Comparison of ENCODE assay signal across 12 cellular contexts in the genomic region with DNA sequence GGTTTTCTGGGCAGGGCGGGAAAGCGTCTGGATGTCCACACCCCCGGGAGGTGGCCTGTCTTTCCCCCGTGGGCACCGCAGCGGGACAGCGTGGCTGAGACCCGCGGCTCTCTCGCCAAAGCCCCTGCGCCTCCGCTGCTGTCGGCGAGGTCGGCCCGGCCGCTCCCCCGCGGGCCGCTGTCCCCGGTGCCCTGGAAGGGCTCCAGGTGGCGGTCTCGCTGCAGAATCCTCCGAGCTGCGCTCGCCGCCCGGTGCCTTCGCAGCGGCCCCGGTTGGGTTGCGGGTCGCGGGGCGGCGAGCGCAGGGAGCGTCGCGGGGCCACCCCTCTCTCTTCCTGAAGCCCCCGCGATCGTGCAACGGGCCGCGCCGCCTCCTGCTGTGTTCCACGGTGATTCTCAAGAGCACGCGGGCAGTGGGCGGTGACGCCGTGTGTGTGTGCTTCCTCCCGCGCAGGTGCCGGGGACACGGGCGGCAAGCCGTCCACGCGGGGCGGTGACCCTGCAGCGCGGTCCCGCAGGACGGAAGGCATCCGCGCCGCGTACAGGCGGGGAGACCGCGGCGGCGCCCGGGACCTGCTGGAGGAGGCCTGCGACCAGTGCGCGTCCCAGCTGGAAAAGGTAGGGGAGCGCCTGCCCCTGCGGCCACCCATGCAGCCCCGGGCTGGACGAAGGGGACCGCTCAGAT. TPM values are rescaled to one million over a fixed set of nuclear protein-coding genes. Genes with fewer than 3 reads are reported as not detected.
A peak's percentile ranks its signal among the peaks of the same experiment; 100 is the strongest.
DNase-seq lines count a peak whose midpoint lies in the region; ATAC-seq and TF ChIP-seq lines count a peak whose summit lies in the region.
"Had no signal": no experiment of that assay in that cellular context is flagged by ENCODE, and none has a peak within 500 bp of the region (broad histone marks: within the 10 kb centered on the region; RNA-seq: fewer than 3 reads in every experiment).

No MANE protein-coding gene starts in this region.

- no peaks in the 10 kb centered on the region for H3K4me1 ChIP-seq in right cardiac atrium (ENCODE audit: control insufficient read depth, insufficient read depth, low read length)
- peaks cover 0 to 10% of the 10 kb centered on the region in 2 donors for H3K4me1 ChIP-seq in right atrium auricular region
- H3K4me1 ChIP-seq in esophagus muscularis mucosa = peaks cover 10 to 12% (median 12%) of the 10 kb centered on the region in 4 donors
- H3K4me1 ChIP-seq in urinary bladder (ENCODE audit: insufficient read depth) = no peaks in the 10 kb centered on the region

- peak overlapping the region; percentile 15 for H3K4me3 ChIP-seq in right cardiac atrium (ENCODE audit: low read length)
- peak overlapping the region in 1 of 2 donors; percentile 35 for H3K4me3 ChIP-seq in right atrium auricular region
- peak overlapping the region; percentile 29 to 47 (median 41) for H3K4me3 ChIP-seq in esophagus muscularis mucosa
- peak overlapping the region; percentile 37 for H3K4me3 ChIP-seq in urinary bladder (ENCODE audit: low read depth, low read length)

- TF ChIP-seq EP300 in esophagus muscularis mucosa (IDR thresholded peaks at IDR 0.05) = no peak

- H3K36me3 ChIP-seq in right atrium auricular region (no peaks in the 10 kb centered on the region), esophagus muscularis mucosa (no peaks in the 10 kb centered on the region), urinary bladder (ENCODE audit: insufficient read depth) (no peaks in the 10 kb centered on the region)

- DNase-seq in right cardiac atrium = no peak
- no peak for DNase-seq in right atrium auricular region (ENCODE audit: low spot score)
- no peak for DNase-seq in esophagus muscularis mucosa (ENCODE audit: extremely low spot score)
- peak in 1 of 2 experiments; percentile 52 for DNase-seq in mesothelial cell of epicardium (ENCODE audit: low spot score in 2 of 2, unreplicated experiment in 2 of 2)
- DNase-seq in NCI-H1930 (lab: John Stamatoyannopoulos, UW) = no peak
- DNase-seq in activated CD8-positive, alpha-beta memory T cell treated with anti-CD3 and anti-CD28 coated beads, Interleukin-2, amount 10 ng/mL, durations not matched to agents 7 days and 5 days = no peak
- DNase-seq: caudate nucleus; stimulated activated CD4-positive, alpha-beta T cell treated with anti-CD3 and anti-CD28 coated beads, Interleukin-4, amount 100 ng/mL, for 4 hours had no signal

- TF ChIP-seq POLR2A in esophagus muscularis mucosa (IDR thresholded peaks at IDR 0.05; ENCODE audit: low read depth) = no peak

- H3K27me3 ChIP-seq in right cardiac atrium (ENCODE audit: control insufficient read depth, insufficient read depth) = no peaks in the 10 kb centered on the region
- H3K27me3 ChIP-seq in right atrium auricular region = peaks cover 3 to 15% of the 10 kb centered on the region in 2 donors
- H3K27me3 ChIP-seq in esophagus muscularis mucosa = peaks cover 0 to 43% (median 9%) of the 10 kb centered on the region in 4 donors

- H3K9me3 Mint-ChIP-seq in mesothelial cell of epicardium = peaks cover 17% of the 10 kb centered on the region
- no peaks in the 10 kb centered on the region for H3K9me3 Mint-ChIP-seq in activated CD8-positive, alpha-beta memory T cell treated with anti-CD3 and anti-CD28 coated beads, Interleukin-2, amount 10 ng/mL, durations not matched to agents 7 days and 5 days (ENCODE audit: low read depth)

- WGBS in right cardiac atrium = 13% methylated on average over 84 of the region's 84 CpGs
- WGBS in esophagus muscularis mucosa = 32% methylated on average over 7 of the region's 84 CpGs
- WGBS in urinary bladder = 8% methylated on average over 84 of the region's 84 CpGs

- peaks cover 95% of the 10 kb centered on the region for H3K27me3 Mint-ChIP-seq in mesothelial cell of epicardium (ENCODE audit: low read depth)
- H3K27me3 Mint-ChIP-seq in activated CD8-positive, alpha-beta memory T cell treated with anti-CD3 and anti-CD28 coated beads, Interleukin-2, amount 10 ng/mL, durations not matched to agents 7 days and 5 days = peaks cover 62% of the 10 kb centered on the region

- no peak overlapping the region for H3K27ac Mint-ChIP-seq in mesothelial cell of epicardium
- no peak overlapping the region for H3K27ac Mint-ChIP-seq in activated CD8-positive, alpha-beta memory T cell treated with anti-CD3 and anti-CD28 coated beads, Interleukin-2, amount 10 ng/mL, durations not matched to agents 7 days and 5 days

- peak overlapping the region; percentile 24 for H3K4me3 Mint-ChIP-seq in mesothelial cell of epicardium
- no peak overlapping the region for H3K4me3 Mint-ChIP-seq in activated CD8-positive, alpha-beta memory T cell treated with anti-CD3 and anti-CD28 coated beads, Interleukin-2, amount 10 ng/mL, durations not matched to agents 7 days and 5 days

- no peak overlapping the region for H3K27ac ChIP-seq in right cardiac atrium (ENCODE audit: low read length)
- H3K27ac ChIP-seq in right atrium auricular region = no peak overlapping the region
- no peak overlapping the region for H3K27ac ChIP-seq in esophagus muscularis mucosa (replicated peaks in 1 of 4)
- H3K27ac ChIP-seq in urinary bladder (ENCODE audit: low read depth) = no peak overlapping the region
- H3K27ac ChIP-seq: RWPE1 had no signal

- H3K9me3 ChIP-seq in right cardiac atrium (ENCODE audit: control insufficient read depth, low read length) (no peaks in the 10 kb centered on the region), right atrium auricular region (peaks cover 0 to 4% of the 10 kb centered on the region in 2 donors), esophagus muscularis mucosa (no peaks in the 10 kb centered on the region)

- TF ChIP-seq CTCF in right atrium auricular region (IDR thresholded peaks at IDR 0.05) = no peak
- TF ChIP-seq CTCF in esophagus muscularis mucosa (IDR thresholded peaks at IDR 0.05) = no peak
- TF ChIP-seq CTCF in mesothelial cell of epicardium (IDR thresholded peaks at IDR 0.05; ENCODE audit: unreplicated experiment) = no peak

- intact Hi-C loops in right cardiac atrium (cut with DNase I) = loop anchor here in 1 of 4 donors (5.0 kb wide), 1 partner anchor 36 kb away; no protein-coding TSS in a partner anchor
- intact Hi-C loops in esophagus muscularis mucosa (cut with DNase I) = no loop called here

- CTCF ChIA-PET in activated CD8-positive, alpha-beta memory T cell treated with anti-CD3 and anti-CD28 coated beads, Interleukin-2, amount 10 ng/mL, durations not matched to agents 7 days and 5 days (lab: Charles Lee) = interaction anchor here (1.1 kb wide), 1 partner anchor 35 kb away, joined by 3 read pairs; no protein-coding TSS in a partner anchor

- peaks cover 2% of the 10 kb centered on the region for H3K4me1 Mint-ChIP-seq in mesothelial cell of epicardium
- no peaks in the 10 kb centered on the region for H3K4me1 Mint-ChIP-seq in activated CD8-positive, alpha-beta memory T cell treated with anti-CD3 and anti-CD28 coated beads, Interleukin-2, amount 10 ng/mL, durations not matched to agents 7 days and 5 days

- peak; percentile 24 to 31 for ATAC-seq in right cardiac atrium
- ATAC-seq in activated CD8-positive, alpha-beta memory T cell treated with anti-CD3 and anti-CD28 coated beads, Interleukin-2, amount 10 ng/mL, durations not matched to agents 7 days and 5 days = no peak
- no peak for ATAC-seq in GM21390 (IDR thresholded peaks at IDR 0.05; ENCODE audit: unreplicated experiment)
- ATAC-seq: left lobe of liver had no signal

- H3K36me3 Mint-ChIP-seq in mesothelial cell of epicardium = no peaks in the 10 kb centered on the region
- H3K36me3 Mint-ChIP-seq in activated CD8-positive, alpha-beta memory T cell treated with anti-CD3 and anti-CD28 coated beads, Interleukin-2, amount 10 ng/mL, durations not matched to agents 7 days and 5 days = no peaks in the 10 kb centered on the region

RNA-seq across cellular contexts. Expression of gene LRRK1, which starts 54.3 kb away (rescaled TPM):
- 1 to 10 TPM; 4.4 to 7.6 (median 6.2) TPM for total RNA-seq in right cardiac atrium
- polyA plus RNA-seq in right cardiac atrium = 2.9 TPM
- 1 to 10 TPM; 1.9 to 4.4 TPM for total RNA-seq in right atrium auricular region
- 10 to 100 TPM; 11.3 to 18.0 (median 15.4) TPM for total RNA-seq in esophagus muscularis mucosa
- 1.4 to 2.3 TPM (median 2.0 TPM) in 3 replicates for total RNA-seq in mesothelial cell of epicardium
- 9.9 TPM for total RNA-seq in urinary bladder
- polyA plus RNA-seq in urinary bladder = 12.3 TPM
- total RNA-seq in activated CD8-positive, alpha-beta memory T cell treated with anti-CD3 and anti-CD28 coated beads, Interleukin-2, amount 10 ng/mL, durations not matched to agents 7 days and 5 days = 1 to 10 TPM; 1.2 to 1.9 TPM

Comparison
In these comparisons a context has a peak if more than half of its experiments do, and no peak if none do; other contexts are left out.
1. ATAC-seq: peak in right cardiac atrium (2 of 2); none in activated CD8-positive, alpha-beta memory T cell treated with anti-CD3 and anti-CD28 coated beads, Interleukin-2, amount 10 ng/mL, durations not matched to agents 7 days and 5 days (single experiment) and GM21390 (single experiment).